In genomic region chr7:99839560-99840011, GRCh38 we compare ENCODE assay signal across 12 cellular contexts. TPM values are rescaled to one million over a fixed set of nuclear protein-coding genes. Genes with fewer than 3 reads are reported as not detected.
DNase-seq lines count a peak whose midpoint lies in the region; ATAC-seq and TF ChIP-seq lines count a peak whose summit lies in the region.
"Had no signal": no experiment of that assay in that cellular context is flagged by ENCODE, and none has a peak within 500 bp of the region (broad histone marks: within the 10 kb centered on the region; RNA-seq: fewer than 3 reads in every experiment).

No MANE protein-coding gene starts in this region.

- no peak for TF ChIP-seq EP300 in esophagus muscularis mucosa (IDR thresholded peaks at IDR 0.05)

- peak; percentile 78 for DNase-seq in DMS153 (lab: John Stamatoyannopoulos, UW)
- peak; percentile 21 for DNase-seq in NCI-H1092 treated with DMSO at 0.1 percent for 48 hours (lab: John Stamatoyannopoulos, UW)
- DNase-seq in OCI-M1 (lab: John Stamatoyannopoulos, UW), result peak; percentile 58
- DNase-seq in HEK293T (ENCODE audit: extremely low spot score), result no peak
- no peak for DNase-seq in activated gamma-delta T cell (lab: John Stamatoyannopoulos, UW)
- no peak for DNase-seq in esophagus muscularis mucosa (ENCODE audit: extremely low spot score)
- no peak for DNase-seq in right lobe of liver
- DNase-seq: amniotic stem cell; left ventricle myocardium inferior; NCI-H1694; stimulated activated CD8-positive, alpha-beta memory T cell treated with anti-CD3 and anti-CD28 coated beads, Interleukin-4, amount 100 ng/mL, for 48 hours had no signal

- no peak for TF ChIP-seq POLR2A in esophagus muscularis mucosa (IDR thresholded peaks at IDR 0.05; ENCODE audit: low read depth)
- TF ChIP-seq POLR2A in right lobe of liver (IDR thresholded peaks at IDR 0.05), result no peak

- no peak for ATAC-seq in right lobe of liver

- WGBS in esophagus muscularis mucosa, result 30% methylated on average over 5 of the region's 5 CpGs
- 71% methylated on average over 4 of the region's 5 CpGs for WGBS in right lobe of liver (ENCODE audit: insufficient coverage, low coverage, low lambda C conversion rate, missing lambda C conversion rate)

- no peak for TF ChIP-seq CTCF in esophagus muscularis mucosa (IDR thresholded peaks at IDR 0.05)
- no peak for TF ChIP-seq CTCF in right lobe of liver (IDR thresholded peaks at IDR 0.05)

- H3K27ac ChIP-seq in iPS-20b (ENCODE audit: low read length) (no peak overlapping the region), esophagus muscularis mucosa (replicated peaks in 1 of 4) (no peak overlapping the region), right lobe of liver (no peak overlapping the region)
- H3K27ac ChIP-seq: left ventricle myocardium inferior had no signal

- H3K36me3 ChIP-seq in iPS-20b (ENCODE audit: insufficient read depth, low read depth, low read length) (no peaks in the 10 kb centered on the region), esophagus muscularis mucosa (no peaks in the 10 kb centered on the region), right lobe of liver (peaks cover 0 to 75% (median 12%) of the 10 kb centered on the region in 4 donors)
- H3K36me3 ChIP-seq: left ventricle myocardium inferior had no signal

- POLR2A ChIA-PET in HEK293T (lab: Yijun Ruan, JAX), result no interaction called here

- CTCF ChIA-PET in HEK293T (lab: Yijun Ruan, JAX), result interaction anchor here (0.6 kb wide), 1 partner anchor 47 kb away, joined by 3 read pairs; no protein-coding TSS in a partner anchor

- H3K9me3 ChIP-seq in iPS-20b (ENCODE audit: insufficient read depth, low read depth, low read length) (no peaks in the 10 kb centered on the region), esophagus muscularis mucosa (no peaks in the 10 kb centered on the region), right lobe of liver (no peaks in the 10 kb centered on the region)
- H3K9me3 ChIP-seq: left ventricle myocardium inferior had no signal

- H3K4me1 ChIP-seq in iPS-20b (ENCODE audit: insufficient read depth, low read length) (peaks cover 47% of the 10 kb centered on the region), esophagus muscularis mucosa (no peaks in the 10 kb centered on the region), right lobe of liver (peaks cover 0 to 8% (median under 1%) of the 10 kb centered on the region in 4 donors)
- H3K4me1 ChIP-seq: left ventricle myocardium inferior had no signal

- intact Hi-C loops in esophagus muscularis mucosa (cut with DNase I) (no loop called here), right lobe of liver (cut with DNase I) (loop anchor here in 1 of 2 donors (10.0 kb wide), 1 partner anchor 165 kb away; the partner anchor contains the start of gene CYP3A5)

- H3K4me3 ChIP-seq in iPS-20b (ENCODE audit: low read length) (peak overlapping the region; percentile 40; the same call in 1 of the 2 replicates), esophagus muscularis mucosa (no peak overlapping the region), right lobe of liver (no peak overlapping the region)
- H3K4me3 ChIP-seq: left ventricle myocardium inferior had no signal

- H3K27me3 ChIP-seq in iPS-20b (ENCODE audit: insufficient read depth, low read length), result no peaks in the 10 kb centered on the region
- no peaks in the 10 kb centered on the region for H3K27me3 ChIP-seq in esophagus muscularis mucosa
- no peaks in the 10 kb centered on the region for H3K27me3 ChIP-seq in right lobe of liver

- H3K9ac ChIP-seq in iPS-20b (ENCODE audit: low read depth, low read length), result peak overlapping the region; percentile 28; the same call in 1 of the 2 replicates

TF ChIP-seq in HEK293T, 16 proteins besides CTCF, POLR2A, EP300 and RAD21:
- no peak for TF ChIP-seq NFRKB (IDR thresholded peaks at IDR 0.05)
- TF ChIP-seq BHLHE40 (IDR thresholded peaks at IDR 0.05; ENCODE audit: borderline replicate concordance), result no peak
- no peak for TF ChIP-seq CTBP1 (IDR thresholded peaks at IDR 0.05; ENCODE audit: borderline replicate concordance)
- TF ChIP-seq ELF4 (IDR thresholded peaks at IDR 0.05), result no peak
- no peak for TF ChIP-seq FOXM1 (IDR thresholded peaks at IDR 0.05; ENCODE audit: borderline replicate concordance)
- TF ChIP-seq SP1 (IDR thresholded peaks at IDR 0.05), result no peak
- TF ChIP-seq L3MBTL2 (conservative IDR thresholded peaks at IDR 0.05), result no peak
- no peak for TF ChIP-seq PKNOX1 (IDR thresholded peaks at IDR 0.05)
- no peak for TF ChIP-seq SUZ12 (IDR thresholded peaks at IDR 0.05)
- TF ChIP-seq ZNF384 (IDR thresholded peaks at IDR 0.05), result no peak
- TF ChIP-seq LEF1 (IDR thresholded peaks at IDR 0.05; ENCODE audit: borderline replicate concordance), result no peak
- TF ChIP-seq TARDBP (IDR thresholded peaks at IDR 0.05), result no peak

RNA-seq across cellular contexts. Expression of gene CYP3A43, which starts 11.8 kb away (rescaled TPM):
- total RNA-seq in esophagus muscularis mucosa, result not detected
- 100 to 1,000 TPM in 1 of 6 experiments, 10 to 100 TPM in 3, 1 to 10 TPM in 2; 4.9 to 132 (median 22.5) TPM for total RNA-seq in right lobe of liver
- total RNA-seq: left ventricle myocardium inferior had no signal

RNA-seq across cellular contexts. Expression of gene OR2AE1, which starts 37.2 kb away (rescaled TPM):
- total RNA-seq in esophagus muscularis mucosa (under 1 TPM in 1 of 4 donors, not detected in 3; 0.65 TPM), right lobe of liver (not detected)
- total RNA-seq: left ventricle myocardium inferior had no signal

RNA-seq across cellular contexts. Expression of gene CYP3A4, which starts 55.6 kb away (rescaled TPM):
- not detected for total RNA-seq in esophagus muscularis mucosa
- over 10,000 TPM in 1 of 6 experiments, 1,000 to 10,000 TPM in 2, 100 to 1,000 TPM in 3; 443 to 12,747 (median 1,120) TPM for total RNA-seq in right lobe of liver
- total RNA-seq: left ventricle myocardium inferior had no signal

Comparison
In these comparisons a context has a peak if more than half of its experiments do, and no peak if none do; other contexts are left out.
1. DNase-seq: peak in DMS153 (single experiment), NCI-H1092 treated with DMSO at 0.1 percent for 48 hours (single experiment) and OCI-M1 (single experiment); none in HEK293T (single experiment), activated gamma-delta T cell (single experiment), esophagus muscularis mucosa (single experiment) and right lobe of liver (0 of 3).
2. RNA of gene CYP3A43, which starts 11.8 kb away (total RNA-seq): 4.9 to 132 TPM in right lobe of liver; not detected in esophagus muscularis mucosa; every median in the first group is over 4 times any median in the second.
3. RNA of gene CYP3A4, which starts 55.6 kb away (total RNA-seq): 443 to 12,747 TPM in right lobe of liver; not detected in esophagus muscularis mucosa; every median in the first group is over 100 times any median in the second.